ENCODE assay signal across 9 cellular contexts in genomic region chr15:29805043-29805707, GRCh38. TPM values are rescaled to one million over a fixed set of nuclear protein-coding genes. Genes with fewer than 3 reads are reported as not detected.
DNase-seq lines count a peak whose midpoint lies in the region; ATAC-seq and TF ChIP-seq lines count a peak whose summit lies in the region.
"Had no signal": no experiment of that assay in that cellular context is flagged by ENCODE, and none has a peak within 500 bp of the region (broad histone marks: within the 10 kb centered on the region; RNA-seq: fewer than 3 reads in every experiment).

No MANE protein-coding gene starts in this region.

- peak; percentile 97 for ATAC-seq in left lobe of liver
- ATAC-seq in CD8-positive, alpha-beta T cell = no peak
- ATAC-seq: stimulated activated effector memory CD8-positive, alpha-beta T cell treated with anti-CD3 and anti-CD28 coated beads, Interleukin-12 subunit alpha, Interleukin-12 subunit beta, amount 100 ng/mL, for 72 hours had no signal

- POLR2A ChIA-PET in CD8-positive, alpha-beta T cell (lab: Charles Lee) = no interaction called here

- no peaks in the 10 kb centered on the region for H3K9me3 Mint-ChIP-seq in CD8-positive, alpha-beta T cell
- H3K9me3 Mint-ChIP-seq: stimulated activated effector memory CD8-positive, alpha-beta T cell treated with anti-CD3 and anti-CD28 coated beads, Interleukin-12 subunit alpha, Interleukin-12 subunit beta, amount 100 ng/mL, for 72 hours had no signal

- DNase-seq in NCI-H446 (lab: John Stamatoyannopoulos, UW) (peak; percentile 20 to 65), dorsolateral prefrontal cortex (peak in 3 of 10 donors; percentile 28 to 59 (median 54)), left lobe of liver (ENCODE audit: low spot score) (peak; percentile 67), NCI-H1436 (lab: John Stamatoyannopoulos, UW) (no peak), NCI-H774 (lab: John Stamatoyannopoulos, UW) (no peak)
- DNase-seq in CD8-positive, alpha-beta T cell = no peak
- DNase-seq: Peyer's patch had no signal

- CTCF ChIA-PET in CD8-positive, alpha-beta T cell (lab: Charles Lee) = no interaction called here

- peak overlapping the region in 57 of 59 donors; percentile 16 to 90 (median 79) for H3K27ac ChIP-seq in dorsolateral prefrontal cortex
- H3K27ac ChIP-seq in temporal lobe (ENCODE audit: low read depth, low read length) = peak overlapping the region; percentile 86
- no peak overlapping the region for H3K27ac ChIP-seq in CD8-positive, alpha-beta T cell (ENCODE audit: low read depth, low read length)
- H3K27ac ChIP-seq: Peyer's patch had no signal

- no peaks in the 10 kb centered on the region for H3K27me3 ChIP-seq in dorsolateral prefrontal cortex
- H3K27me3 ChIP-seq in CD8-positive, alpha-beta T cell (ENCODE audit: insufficient read depth, low read length) = no peaks in the 10 kb centered on the region
- H3K27me3 ChIP-seq: Peyer's patch had no signal

- no peak overlapping the region for H3K27ac Mint-ChIP-seq in CD8-positive, alpha-beta T cell
- H3K27ac Mint-ChIP-seq: stimulated activated effector memory CD8-positive, alpha-beta T cell treated with anti-CD3 and anti-CD28 coated beads, Interleukin-12 subunit alpha, Interleukin-12 subunit beta, amount 100 ng/mL, for 72 hours had no signal

- no peaks in the 10 kb centered on the region for H3K9me3 ChIP-seq in CD8-positive, alpha-beta T cell (ENCODE audit: low read length)
- H3K9me3 ChIP-seq: Peyer's patch had no signal

- no peaks in the 10 kb centered on the region for H3K36me3 Mint-ChIP-seq in CD8-positive, alpha-beta T cell
- H3K36me3 Mint-ChIP-seq: stimulated activated effector memory CD8-positive, alpha-beta T cell treated with anti-CD3 and anti-CD28 coated beads, Interleukin-12 subunit alpha, Interleukin-12 subunit beta, amount 100 ng/mL, for 72 hours had no signal

- H3K4me1 ChIP-seq in CD8-positive, alpha-beta T cell (ENCODE audit: insufficient read depth, low read length) = no peaks in the 10 kb centered on the region

- no peak overlapping the region for H3K4me3 Mint-ChIP-seq in CD8-positive, alpha-beta T cell
- H3K4me3 Mint-ChIP-seq: stimulated activated effector memory CD8-positive, alpha-beta T cell treated with anti-CD3 and anti-CD28 coated beads, Interleukin-12 subunit alpha, Interleukin-12 subunit beta, amount 100 ng/mL, for 72 hours had no signal

- H3K27me3 Mint-ChIP-seq in CD8-positive, alpha-beta T cell (ENCODE audit: low read depth) = peaks cover 33% of the 10 kb centered on the region

- TF ChIP-seq CTCF in dorsolateral prefrontal cortex (IDR thresholded peaks at IDR 0.05 in 54 of 56, conservative IDR thresholded peaks at IDR 0.05 in 2 of 56; ENCODE audit: low read depth in 1 of 56, partially characterized antibody in 56 of 56) = peak in 2 of 56 donors; percentile 12 to 22
- no peak for TF ChIP-seq CTCF in CD8-positive, alpha-beta T cell (IDR thresholded peaks at IDR 0.05)

- intact Hi-C loops in dorsolateral prefrontal cortex (cut with DNase I) = no loop called here
- intact Hi-C loops in CD8-positive, alpha-beta T cell (cut with DNase I, micrococcal nuclease) = loop anchor here in 1 of 2 experiments (10.0 kb wide), 1 partner anchor 60 kb away; no protein-coding TSS in a partner anchor

- no peaks in the 10 kb centered on the region for H3K4me1 Mint-ChIP-seq in CD8-positive, alpha-beta T cell (ENCODE audit: low read depth)
- H3K4me1 Mint-ChIP-seq: stimulated activated effector memory CD8-positive, alpha-beta T cell treated with anti-CD3 and anti-CD28 coated beads, Interleukin-12 subunit alpha, Interleukin-12 subunit beta, amount 100 ng/mL, for 72 hours had no signal

- H3K4me3 ChIP-seq in dorsolateral prefrontal cortex = peak overlapping the region in 18 of 59 donors; percentile 2 to 34 (median 10)
- no peak overlapping the region for H3K4me3 ChIP-seq in CD8-positive, alpha-beta T cell (ENCODE audit: low read depth, low read length)
- H3K4me3 ChIP-seq: Peyer's patch had no signal

- H3K36me3 ChIP-seq in CD8-positive, alpha-beta T cell (ENCODE audit: insufficient read depth, low read length) = no peaks in the 10 kb centered on the region
- H3K36me3 ChIP-seq: Peyer's patch had no signal

RNA-seq across cellular contexts. Expression of gene TJP1, which starts 17.1 kb away (rescaled TPM):
- total RNA-seq in dorsolateral prefrontal cortex (100 to 1,000 TPM; 129 to 405 (median 201) TPM), left lobe of liver (24.9 TPM), temporal lobe (60.0 TPM)
- total RNA-seq in CD8-positive, alpha-beta T cell = not detected

Comparison
In these comparisons a context has a peak if more than half of its experiments do, and no peak if none do; other contexts are left out.
1. DNase-seq: peak in NCI-H446 (2 of 2) and left lobe of liver (single experiment); none in NCI-H1436 (single experiment), NCI-H774 (single experiment) and CD8-positive, alpha-beta T cell (0 of 7).
2. RNA of gene TJP1, which starts 17.1 kb away (total RNA-seq): 129 to 405 TPM in dorsolateral prefrontal cortex, 60.0 TPM in temporal lobe (single experiment) and 24.9 TPM in left lobe of liver (single experiment); not detected in CD8-positive, alpha-beta T cell; every median in the first group is over 10 times any median in the second.